8 cellular contexts compared by ENCODE assay signal in genomic region chr1:156435551-156436318, GRCh38.
A peak's percentile ranks its signal among the peaks of the same experiment; 100 is the strongest.
DNase-seq lines count a peak whose midpoint lies in the region; ATAC-seq lines count a peak whose summit lies in the region.
"Had no signal": no experiment of that assay in that cellular context is flagged by ENCODE, and none has a peak within 500 bp of the region (broad histone marks: within the 10 kb centered on the region; RNA-seq: fewer than 3 reads in every experiment).

No MANE protein-coding gene starts in this region.

- no peaks in the 10 kb centered on the region for H3K36me3 Mint-ChIP-seq in IgD-negative memory B cell
- H3K36me3 Mint-ChIP-seq in activated T-cell treated with anti-CD3 and anti-CD28 coated beads, Interleukin-2, amount 50 U/mL, for 24 hours (ENCODE audit: low read depth), result no peaks in the 10 kb centered on the region
- no peaks in the 10 kb centered on the region for H3K36me3 Mint-ChIP-seq in stimulated activated naive CD8-positive, alpha-beta T cell treated with anti-CD3 and anti-CD28 coated beads, Interleukin-15, Interleukin-2, amounts not matched to agents 100 ng/mL and 50 ng/mL, for 24 hours (ENCODE audit: low read depth)

- H3K4me3 Mint-ChIP-seq in IgD-negative memory B cell, result peak overlapping the region; percentile 78 to 95 (median 82)
- H3K4me3 Mint-ChIP-seq in activated T-cell treated with anti-CD3 and anti-CD28 coated beads, Interleukin-2, amount 50 U/mL, for 24 hours, result peak overlapping the region; percentile 67
- peak overlapping the region; percentile 84 for H3K4me3 Mint-ChIP-seq in stimulated activated naive CD8-positive, alpha-beta T cell treated with anti-CD3 and anti-CD28 coated beads, Interleukin-15, Interleukin-2, amounts not matched to agents 100 ng/mL and 50 ng/mL, for 24 hours

- ATAC-seq in HG03280 (IDR thresholded peaks at IDR 0.05; ENCODE audit: unreplicated experiment), result no peak
- ATAC-seq in GM18870 (IDR thresholded peaks at IDR 0.05; ENCODE audit: unreplicated experiment), result no peak
- ATAC-seq in HG02610 (IDR thresholded peaks at IDR 0.05; ENCODE audit: unreplicated experiment), result no peak

- DNase-seq in activated T-cell treated with anti-CD3 and anti-CD28 coated beads, Interleukin-2, amount 50 U/mL, for 24 hours, result peak; percentile 60
- peak; percentile 40 for DNase-seq in iPS-NIHi11 (ENCODE audit: low spot score)
- DNase-seq: activated CD4-positive, CD25-positive, alpha-beta regulatory T cell had no signal

- H3K27ac Mint-ChIP-seq in IgD-negative memory B cell, result peak overlapping the region in 1 of 3 donors; percentile 61
- no peak overlapping the region for H3K27ac Mint-ChIP-seq in activated T-cell treated with anti-CD3 and anti-CD28 coated beads, Interleukin-2, amount 50 U/mL, for 24 hours
- peak overlapping the region; percentile 59 for H3K27ac Mint-ChIP-seq in stimulated activated naive CD8-positive, alpha-beta T cell treated with anti-CD3 and anti-CD28 coated beads, Interleukin-15, Interleukin-2, amounts not matched to agents 100 ng/mL and 50 ng/mL, for 24 hours

- peaks cover 9 to 21% (median 15%) of the 10 kb centered on the region in 3 donors for H3K4me1 Mint-ChIP-seq in IgD-negative memory B cell
- H3K4me1 Mint-ChIP-seq in activated T-cell treated with anti-CD3 and anti-CD28 coated beads, Interleukin-2, amount 50 U/mL, for 24 hours (ENCODE audit: low read depth), result peaks cover 54% of the 10 kb centered on the region
- H3K4me1 Mint-ChIP-seq in stimulated activated naive CD8-positive, alpha-beta T cell treated with anti-CD3 and anti-CD28 coated beads, Interleukin-15, Interleukin-2, amounts not matched to agents 100 ng/mL and 50 ng/mL, for 24 hours (ENCODE audit: low read depth), result peaks cover 57% of the 10 kb centered on the region

- peaks cover 0 to 2% (median 0%) of the 10 kb centered on the region in 3 donors for H3K9me3 Mint-ChIP-seq in IgD-negative memory B cell
- H3K9me3 Mint-ChIP-seq in activated T-cell treated with anti-CD3 and anti-CD28 coated beads, Interleukin-2, amount 50 U/mL, for 24 hours, result no peaks in the 10 kb centered on the region
- no peaks in the 10 kb centered on the region for H3K9me3 Mint-ChIP-seq in stimulated activated naive CD8-positive, alpha-beta T cell treated with anti-CD3 and anti-CD28 coated beads, Interleukin-15, Interleukin-2, amounts not matched to agents 100 ng/mL and 50 ng/mL, for 24 hours

- peaks cover 79% of the 10 kb centered on the region for H3K27me3 Mint-ChIP-seq in IgD-negative memory B cell
- H3K27me3 Mint-ChIP-seq in activated T-cell treated with anti-CD3 and anti-CD28 coated beads, Interleukin-2, amount 50 U/mL, for 24 hours, result peaks cover 92% of the 10 kb centered on the region
- H3K27me3 Mint-ChIP-seq in stimulated activated naive CD8-positive, alpha-beta T cell treated with anti-CD3 and anti-CD28 coated beads, Interleukin-15, Interleukin-2, amounts not matched to agents 100 ng/mL and 50 ng/mL, for 24 hours, result peaks cover 85% of the 10 kb centered on the region
